ENCODE assay signal across 12 cellular contexts in the genomic region with DNA sequence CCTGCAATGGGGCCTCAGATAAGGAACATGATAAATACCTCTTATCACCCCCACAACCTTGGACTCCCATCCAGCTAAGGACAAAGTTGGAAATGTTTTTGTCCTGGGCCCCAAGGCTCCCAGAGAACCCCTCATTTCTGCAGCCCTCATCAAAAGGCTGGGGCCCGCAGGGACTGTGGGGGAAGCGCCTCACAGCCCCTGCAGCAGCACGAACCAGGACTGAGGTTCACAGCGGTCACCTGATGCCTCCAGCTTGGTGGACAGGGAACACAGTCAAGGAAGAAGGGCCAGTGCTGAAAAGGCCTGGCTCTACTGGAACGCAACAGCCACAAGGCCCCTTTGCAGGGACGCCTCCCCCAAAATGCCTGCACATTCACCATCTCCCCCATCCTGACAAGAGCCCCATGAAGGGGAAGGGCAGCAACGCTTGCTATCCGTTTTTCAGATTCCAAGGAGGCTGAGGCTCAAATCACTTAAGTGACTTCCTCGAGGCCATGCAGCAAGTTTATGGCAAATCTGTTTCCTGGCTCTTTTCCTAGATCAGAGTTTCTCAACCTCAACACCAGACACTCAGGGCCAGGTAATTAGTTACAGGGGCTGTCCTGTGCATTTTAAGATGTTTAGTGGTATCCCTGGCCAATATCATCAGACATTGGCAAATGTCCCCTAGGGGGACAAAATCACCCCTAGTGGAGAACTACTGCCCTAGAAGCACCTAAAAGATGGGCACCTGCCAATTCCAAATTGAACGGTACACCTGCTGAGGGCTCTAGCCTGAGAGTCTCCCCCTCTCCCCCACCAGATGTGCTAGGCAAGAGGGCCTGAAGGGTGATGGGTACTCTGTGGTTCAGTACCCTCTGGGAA. TPM values are rescaled to one million over a fixed set of nuclear protein-coding genes. Genes with fewer than 3 reads are reported as not detected.
A peak's percentile ranks its signal among the peaks of the same experiment; 100 is the strongest.
DNase-seq lines count a peak whose midpoint lies in the region; ATAC-seq and TF ChIP-seq lines count a peak whose summit lies in the region.
"Had no signal": no experiment of that assay in that cellular context is flagged by ENCODE, and none has a peak within 500 bp of the region (broad histone marks: within the 10 kb centered on the region; RNA-seq: fewer than 3 reads in every experiment).

No MANE protein-coding gene starts in this region.

- H3K4me1 ChIP-seq in BLaER1 (peaks cover 100% of the 10 kb centered on the region), neutrophil (ENCODE audit: control insufficient read depth in 1 of 2, insufficient read depth in 1 of 2, low read depth in 1 of 2, low read length in 1 of 2) (peaks cover 92 to 93% of the 10 kb centered on the region in 2 experiments)

- peaks cover 63% of the 10 kb centered on the region for H4K20me1 ChIP-seq in BLaER1

- H3K9me3 ChIP-seq in BLaER1 (no peaks in the 10 kb centered on the region), neutrophil (no peaks in the 10 kb centered on the region)
- H3K9me3 ChIP-seq: pancreas had no signal

- intact Hi-C loops in head of caudate nucleus (cut with DNase I), result no loop called here

- H3K9ac ChIP-seq in BLaER1, result peak overlapping the region; percentile 71
- H3K9ac ChIP-seq: KMS-11 had no signal

- no peaks in the 10 kb centered on the region for H3K9me3 Mint-ChIP-seq in HFFc6
- H3K9me3 Mint-ChIP-seq: WTC11 had no signal

- H3K27ac ChIP-seq in BLaER1 (peak overlapping the region; percentile 89), caudate nucleus (ENCODE audit: low read depth, low read length) (peak overlapping the region; percentile 67), neutrophil (peak overlapping the region; percentile 99)
- H3K27ac ChIP-seq: KMS-11 had no signal

- ATAC-seq in GM19351 (IDR thresholded peaks at IDR 0.05; ENCODE audit: unreplicated experiment), result no peak
- ATAC-seq: pancreas had no signal

- H3K36me3 ChIP-seq in BLaER1 (peaks cover 4% of the 10 kb centered on the region; the same call in 1 of the 2 replicates), neutrophil (peaks cover 6% of the 10 kb centered on the region)
- H3K36me3 ChIP-seq: pancreas had no signal

- H3K27me3 Mint-ChIP-seq in HFFc6 (ENCODE audit: insufficient read depth), result no peaks in the 10 kb centered on the region

- H3K36me3 Mint-ChIP-seq in HFFc6 (ENCODE audit: low read depth), result no peaks in the 10 kb centered on the region
- H3K36me3 Mint-ChIP-seq: WTC11 had no signal

- H3K27me3 ChIP-seq in BLaER1 (no peaks in the 10 kb centered on the region), neutrophil (no peaks in the 10 kb centered on the region)
- H3K27me3 ChIP-seq: pancreas had no signal

- H3K4me3 ChIP-seq in BLaER1 (peak overlapping the region; percentile 57), neutrophil (ENCODE audit: low read depth in 1 of 2, low read length in 1 of 2) (peak overlapping the region; percentile 67 to 77)
- H3K4me3 ChIP-seq: pancreas had no signal

- peak overlapping the region; percentile 100 for H3K4me2 ChIP-seq in BLaER1
- H3K4me2 ChIP-seq: KMS-11 had no signal

- peak overlapping the region; percentile 45; the same call in 1 of the 2 replicates for H3K27ac Mint-ChIP-seq in HFFc6
- H3K27ac Mint-ChIP-seq: WTC11 had no signal

- DNase-seq in HFFc6, result no peak
- DNase-seq in caudate nucleus (lab: John Stamatoyannopoulos, UW), result no peak
- no peak for DNase-seq in head of caudate nucleus
- DNase-seq in H4 (ENCODE audit: low spot score), result no peak
- no peak for DNase-seq in T1000 (lab: John Stamatoyannopoulos, UW)

- H3K4me1 Mint-ChIP-seq in HFFc6 (ENCODE audit: low read depth), result peaks cover 42% of the 10 kb centered on the region

- TF ChIP-seq CTCF in HFFc6 (IDR thresholded peaks at IDR 0.05) (peak; percentile 43), neutrophil (IDR thresholded peaks at IDR 0.05) (no peak)

- no peak overlapping the region for H3K4me3 Mint-ChIP-seq in HFFc6
- H3K4me3 Mint-ChIP-seq: WTC11 had no signal

RNA-seq across cellular contexts. Expression of gene TFEB, which starts 10.5 kb away (rescaled TPM):
- total RNA-seq in HFFc6 (2021; fragmentation: NEBNext Ultra II Directional; extraction: Animal tissue kit (Norgen Biotek cat#: 25700)), result 10 to 100 TPM in 4 of 6 experiments, 1 to 10 TPM in 2; 8.7 to 14.2 (median 11.0) TPM
- 1.6 and 9.2 TPM in 2 replicates for total RNA-seq in H4 (2014; rRNA removed; shearing (Covaris generic))

RNA-seq across cellular contexts. Expression of gene PGC, which starts 22.3 kb away (rescaled TPM):
- total RNA-seq in HFFc6 (2021; fragmentation: NEBNext Ultra II Directional; extraction: Animal tissue kit (Norgen Biotek cat#: 25700)), result not detected
- not detected in 2 replicates for total RNA-seq in H4 (2014; rRNA removed; shearing (Covaris generic))
- total RNA-seq: kidney epithelial cell had no signal

RNA-seq across cellular contexts. Expression of gene FRS3, which starts 54.8 kb away (rescaled TPM):
- total RNA-seq in HFFc6 (2021; fragmentation: NEBNext Ultra II Directional; extraction: Animal tissue kit (Norgen Biotek cat#: 25700)), result 1 to 10 TPM; 2.5 to 3.4 (median 2.9) TPM
- 0.66 and 1.1 TPM in 2 replicates for total RNA-seq in H4 (2014; rRNA removed; shearing (Covaris generic))

RNA-seq across cellular contexts. Expression of gene PRICKLE4, which starts 55.7 kb away (rescaled TPM):
- total RNA-seq in HFFc6 (2021; fragmentation: NEBNext Ultra II Directional; extraction: Animal tissue kit (Norgen Biotek cat#: 25700)), result under 1 TPM in 3 of 6 experiments, not detected in 3; 0.30 to 0.68 (median 0.31) TPM
- not detected in 2 replicates for total RNA-seq in H4 (2014; rRNA removed; shearing (Covaris generic))
- total RNA-seq: kidney epithelial cell had no signal
